ENCODE assay signal across 16 cellular contexts in the genomic region with DNA sequence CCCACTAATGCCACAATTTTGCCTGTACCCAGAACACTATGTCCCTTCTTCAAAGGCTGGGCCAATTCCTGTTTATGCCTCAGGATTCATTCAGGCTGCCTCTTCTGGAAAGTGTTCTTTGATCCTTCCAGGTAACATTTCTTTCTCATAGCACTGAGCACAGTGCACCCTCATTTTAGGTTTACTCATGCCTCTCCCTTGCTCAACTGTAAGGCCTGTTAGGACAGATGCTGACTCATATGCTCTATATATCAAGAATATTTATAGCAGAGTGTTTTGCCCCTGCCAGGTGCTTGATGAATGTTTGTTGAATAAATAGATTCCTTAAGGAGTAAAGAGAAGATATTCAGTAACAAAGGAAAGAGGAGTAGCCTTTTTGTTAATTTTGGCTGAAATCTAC.
DNase-seq lines count a peak whose midpoint lies in the region; ATAC-seq, FAIRE-seq and TF ChIP-seq lines count a peak whose summit lies in the region.
"Had no signal": no experiment of that assay in that cellular context is flagged by ENCODE, and none has a peak within 500 bp of the region (broad histone marks: within the 10 kb centered on the region; RNA-seq: fewer than 3 reads in every experiment).

No MANE protein-coding gene starts in this region.

- FAIRE-seq in keratinocyte (lab: Jason Lieb, UNC) = peak; percentile 56

- no peaks in the 10 kb centered on the region for H3K9me3 Mint-ChIP-seq in CD8-positive, alpha-beta memory T cell
- H3K9me3 Mint-ChIP-seq: dendritic cell treated with granulocyte-macrophage colony-stimulating factor and Interleukin-4, amounts not matched to agents 40 ng/mL and 50 ng/mL, for 4 days; nephron had no signal

- peak overlapping the region; percentile 33 for H3K27ac ChIP-seq in keratinocyte (ENCODE audit: control insufficient read depth, insufficient read depth, low read length)
- H3K27ac ChIP-seq in CD8-positive, alpha-beta memory T cell (ENCODE audit: low read depth, low read length) = no peak overlapping the region
- H3K27ac ChIP-seq: right atrium auricular region, thoracic aorta had no signal

- H3K4me1 ChIP-seq in keratinocyte (ENCODE audit: control insufficient read depth, extremely low read depth, insufficient read depth, low read length) = peaks cover 13% of the 10 kb centered on the region
- no peaks in the 10 kb centered on the region for H3K4me1 ChIP-seq in CD8-positive, alpha-beta memory T cell (ENCODE audit: insufficient read depth, low read length)
- H3K4me1 ChIP-seq: right atrium auricular region had no signal

- no peaks in the 10 kb centered on the region for H3K79me2 ChIP-seq in keratinocyte (ENCODE audit: control insufficient read depth, insufficient read depth, low read length)

- H3K4me1 Mint-ChIP-seq in CD8-positive, alpha-beta memory T cell = no peaks in the 10 kb centered on the region
- H3K4me1 Mint-ChIP-seq: WTC11 had no signal

- peak overlapping the region; percentile 57 for H3K4me2 ChIP-seq in keratinocyte (ENCODE audit: control insufficient read depth, extremely low read depth, insufficient read depth, low read depth, low read length)

- no peak overlapping the region for H3K9ac ChIP-seq in keratinocyte (ENCODE audit: control insufficient read depth, extremely low read depth, insufficient read depth, low read length)

- no peaks in the 10 kb centered on the region for H4K20me1 ChIP-seq in keratinocyte (ENCODE audit: control insufficient read depth, extremely low read depth, insufficient read depth, low read length)

- no peaks in the 10 kb centered on the region for H3K9me3 ChIP-seq in keratinocyte (ENCODE audit: control insufficient read depth, low read depth, low read length)
- no peaks in the 10 kb centered on the region for H3K9me3 ChIP-seq in CD8-positive, alpha-beta memory T cell (ENCODE audit: low read length)
- H3K9me3 ChIP-seq: right atrium auricular region, thoracic aorta had no signal

- H3K36me3 ChIP-seq in keratinocyte (ENCODE audit: control insufficient read depth in 2 of 2, extremely low read depth in 1 of 2, insufficient read depth in 2 of 2, low read length in 2 of 2) = no peaks in the 10 kb centered on the region
- no peaks in the 10 kb centered on the region for H3K36me3 ChIP-seq in CD8-positive, alpha-beta memory T cell (ENCODE audit: insufficient read depth, low read length)
- H3K36me3 ChIP-seq: right atrium auricular region, thoracic aorta had no signal

- peak overlapping the region in 1 of 3 experiments; percentile 18 for H3K4me3 ChIP-seq in keratinocyte (ENCODE audit: control insufficient read depth in 2 of 3, extremely low read depth in 1 of 3, insufficient read depth in 2 of 3, low read depth in 1 of 3, low read length in 3 of 3)
- no peak overlapping the region for H3K4me3 ChIP-seq in CD8-positive, alpha-beta memory T cell (ENCODE audit: low read length)
- H3K4me3 ChIP-seq: right atrium auricular region, thoracic aorta had no signal

- POLR2A ChIA-PET in CD8-positive, alpha-beta memory T cell (lab: Charles Lee) = no interaction called here

- no peaks in the 10 kb centered on the region for H3K27me3 ChIP-seq in keratinocyte (ENCODE audit: control insufficient read depth, extremely low read depth, insufficient read depth, low read length)
- no peaks in the 10 kb centered on the region for H3K27me3 ChIP-seq in CD8-positive, alpha-beta memory T cell (ENCODE audit: insufficient read depth, low read length, poor library complexity, severe bottlenecking)
- H3K27me3 ChIP-seq: right atrium auricular region had no signal

- no peak overlapping the region for H3K4me3 Mint-ChIP-seq in CD8-positive, alpha-beta memory T cell
- H3K4me3 Mint-ChIP-seq: dendritic cell treated with granulocyte-macrophage colony-stimulating factor and Interleukin-4, amounts not matched to agents 40 ng/mL and 50 ng/mL, for 4 days; nephron; WTC11 had no signal

- DNase-seq in NCI-H2171 treated with DMSO at 0.1 percent for 48 hours (lab: John Stamatoyannopoulos, UW) = peak; percentile 48
- DNase-seq in NCI-H2171 (lab: John Stamatoyannopoulos, UW) = no peak
- peak; percentile 90 for DNase-seq in amniotic epithelial cell (ENCODE audit: low read depth)
- no peak for DNase-seq in keratinocyte (ENCODE audit: low read depth, low spot score)
- no peak for DNase-seq in CD8-positive, alpha-beta memory T cell
- no peak for DNase-seq in islet precursor cell
- no peak for DNase-seq in activated gamma-delta T cell treated with Interleukin-2 at 50 U/mL for 16 hours
- DNase-seq: activated effector memory CD4-positive, alpha-beta T cell treated with anti-CD3 and anti-CD28 coated beads, Interleukin-2, amount 50 U/mL, for 16 hours; NCI-H510A; stimulated activated CD4-positive, alpha-beta T cell treated with anti-CD3 and anti-CD28 coated beads, Interleukin-2, amount 100 ng/mL, for 24 hours had no signal

- dilution Hi-C loops in keratinocyte (cut with MboI; ENCODE audit: extremely low pct_ligation_motif_present, low sequenced_read_pairs) = no loop called here

- no peaks in the 10 kb centered on the region for H3K36me3 Mint-ChIP-seq in CD8-positive, alpha-beta memory T cell

- CTCF ChIA-PET in CD8-positive, alpha-beta memory T cell (lab: Charles Lee) = no interaction called here

- H3K9me1 ChIP-seq in keratinocyte (ENCODE audit: control insufficient read depth, extremely low read depth, insufficient read depth, low read length) = no peaks in the 10 kb centered on the region

- H3K27ac Mint-ChIP-seq in CD8-positive, alpha-beta memory T cell = no peak overlapping the region
- H3K27ac Mint-ChIP-seq: dendritic cell treated with granulocyte-macrophage colony-stimulating factor and Interleukin-4, amounts not matched to agents 40 ng/mL and 50 ng/mL, for 4 days; nephron; WTC11 had no signal

- no peak for ATAC-seq in HG03159 (IDR thresholded peaks at IDR 0.05; ENCODE audit: unreplicated experiment)
- ATAC-seq: WTC11 had no signal

- H2AFZ ChIP-seq in keratinocyte (ENCODE audit: control insufficient read depth, low read length) = peak overlapping the region; percentile 90

- no peak for TF ChIP-seq CTCF in keratinocyte (optimal IDR thresholded peaks at IDR 0.05 in 1 of 3, IDR thresholded peaks at IDR 0.05 in 1 of 3, conservative IDR thresholded peaks at IDR 0.05 in 1 of 3; ENCODE audit: extremely low read depth in 1 of 3, insufficient read depth in 2 of 3, low read length in 3 of 3)

- H3K27me3 Mint-ChIP-seq in CD8-positive, alpha-beta memory T cell = peaks cover 0 to 1% of the 10 kb centered on the region in 2 donors
- H3K27me3 Mint-ChIP-seq: dendritic cell treated with granulocyte-macrophage colony-stimulating factor and Interleukin-4, amounts not matched to agents 40 ng/mL and 50 ng/mL, for 4 days had no signal

Comparison
In these comparisons a context has a peak if more than half of its experiments do, and no peak if none do; other contexts are left out.
1. DNase-seq: peak in NCI-H2171 treated with DMSO at 0.1 percent for 48 hours (single experiment) and amniotic epithelial cell (single experiment); none in NCI-H2171 (single experiment), keratinocyte (single experiment), CD8-positive, alpha-beta memory T cell (0 of 5), islet precursor cell (single experiment) and activated gamma-delta T cell treated with Interleukin-2 at 50 U/mL for 16 hours (single experiment).